In genomic region chr17:35553310-35553709, GRCh38 we compare ENCODE assay signal across 34 cellular contexts. TPM values are rescaled to one million over a fixed set of nuclear protein-coding genes. Genes with fewer than 3 reads are reported as not detected.
"Had no signal": no experiment of that assay in that cellular context is flagged by ENCODE, and none has a peak within 500 bp of the region (broad histone marks: within the 10 kb centered on the region; RNA-seq: fewer than 3 reads in every experiment).

No MANE protein-coding gene starts in this region.

- H3K36me3 ChIP-seq: adrenal gland, cardiac muscle cell had no signal

- FAIRE-seq: astrocyte, bronchial epithelial cell, TTC549 had no signal

- H3K9me3 ChIP-seq: adrenal gland had no signal

- H3K4me1 ChIP-seq: adrenal gland had no signal

- H3K4me3 ChIP-seq: adrenal gland, cardiac muscle cell had no signal

- ATAC-seq: activated CD8-positive, alpha-beta T cell treated with anti-CD3 and anti-CD28 coated beads for 36 hours; activated naive CD4-positive, alpha-beta T cell treated with anti-CD3 and anti-CD28 coated beads, Interleukin-2, amount 50 U/mL, for 72 hours; activated T-cell treated with anti-CD3 and anti-CD28 coated beads, Interleukin-2, amount 50 U/mL, for 4 hours; activated T-cell treated with anti-CD3 and anti-CD28 coated beads, Interleukin-2, amount 50 U/mL, for 72 hours; activated T-helper 17 cell treated with anti-CD3 and anti-CD28 coated beads, Interleukin-2, amount 50 U/mL, for 72 hours had no signal

- H3K27ac ChIP-seq: adrenal gland, cardiac muscle cell, VCaP had no signal

- DNase-seq: activated B cell treated with CpG ODN at 0.5 μM for 24 hours; activated CD4-positive, alpha-beta memory T cell treated with anti-CD3 and anti-CD28 coated beads for 36 hours; activated CD4-positive, alpha-beta T cell treated with anti-CD3 and anti-CD28 coated beads for 4 hours; activated CD4-positive, alpha-beta T cell treated with anti-CD3 and anti-CD28 coated beads, Interleukin-2, amount 10 ng/mL, durations not matched to agents 24 days and 14 days; activated CD4-positive, alpha-beta T cell treated with anti-CD3 and anti-CD28 coated beads, Interleukin-2, amount 50 U/mL, for 1 hour; activated CD4-positive, alpha-beta T cell treated with anti-CD3 and anti-CD28 coated beads, Interleukin-2, amount 50 U/mL, for 4 hours; activated CD4-positive, CD25-positive, alpha-beta regulatory T cell treated with anti-CD3 and anti-CD28 coated beads, Interleukin-2, amount 50 U/mL, for 72 hours; activated CD8-positive, alpha-beta memory T cell treated with anti-CD3 and anti-CD28 coated beads, Interleukin-2, amount 50 U/mL, for 4 hours; activated CD8-positive, alpha-beta T cell treated with anti-CD3 and anti-CD28 coated beads for 36 hours; activated effector memory CD4-positive, alpha-beta T cell treated with anti-CD3 and anti-CD28 coated beads, Interleukin-2, amount 50 U/mL, for 16 hours; activated gamma-delta T cell treated with Interleukin-2 at 50 U/mL for 16 hours; activated naive CD4-positive, alpha-beta T cell; activated naive CD4-positive, alpha-beta T cell treated with anti-CD3 and anti-CD28 coated beads for 36 hours; activated naive CD4-positive, alpha-beta T cell treated with anti-CD3 and anti-CD28 coated beads, Interleukin-2, amount 50 U/mL, for 16 hours; activated naive CD8-positive, alpha-beta T cell treated with anti-CD3 and anti-CD28 coated beads for 36 hours; activated T-cell treated with anti-CD3 and anti-CD28 coated beads for 4 hours; activated T-cell treated with anti-CD3 and anti-CD28 coated beads, Interleukin-2, amount 50 U/mL, for 1 hour; activated T-cell treated with anti-CD3 and anti-CD28 coated beads, Interleukin-2, amount 50 U/mL, for 4 hours; activated T-cell treated with anti-CD3 and anti-CD28 coated beads, Interleukin-2, amount 50 U/mL, for 72 hours; adrenal gland; amniotic stem cell; aorta; caudate nucleus; cerebellar nuclear complex; T-helper 2 cell; T-helper 9 cell had no signal

- H3K27me3 ChIP-seq: adrenal gland had no signal

RNA-seq across cellular contexts. Expression of gene SLFN14, which starts 7.3 kb away (rescaled TPM):
- total RNA-seq: activated B cell treated with CpG ODN at 0.5 μM for 24 hours; activated CD4-positive, alpha-beta memory T cell treated with anti-CD3 and anti-CD28 coated beads for 36 hours; activated naive CD4-positive, alpha-beta T cell treated with anti-CD3 and anti-CD28 coated beads for 36 hours; activated T-cell treated with anti-CD3 and anti-CD28 coated beads, Interleukin-2, amount 50 U/mL, for 4 hours; activated T-cell treated with anti-CD3 and anti-CD28 coated beads, Interleukin-2, amount 50 U/mL, for 72 hours; adrenal gland; astrocyte; bronchial epithelial cell; chondrocyte had no signal
- polyA plus RNA-seq: adrenal gland, aorta had no signal

RNA-seq across cellular contexts. Expression of gene SLFN12L, which starts 15.8 kb away (rescaled TPM):
- total RNA-seq: cardiac muscle cell, chondrocyte had no signal
- polyA plus RNA-seq: cardiac muscle cell had no signal
